In genomic region chr11:105202844-105203548, GRCh38 we compare ENCODE assay signal across 13 cellular contexts.
DNase-seq lines count a peak whose midpoint lies in the region; ATAC-seq and FAIRE-seq lines count a peak whose summit lies in the region.
"Had no signal": no experiment of that assay in that cellular context is flagged by ENCODE, and none has a peak within 500 bp of the region (broad histone marks: within the 10 kb centered on the region; RNA-seq: fewer than 3 reads in every experiment).

No MANE protein-coding gene starts in this region.

- H3K9me3 Mint-ChIP-seq in T-cell: no peaks in the 10 kb centered on the region

- H3K4me3 Mint-ChIP-seq in T-cell: peak overlapping the region in 1 of 3 donors; percentile 6

- no peaks in the 10 kb centered on the region for H3K36me3 ChIP-seq in effector memory CD4-positive, alpha-beta T cell (ENCODE audit: control insufficient read depth, insufficient read depth, low read length)
- H3K36me3 ChIP-seq in small intestine (ENCODE audit: control insufficient read depth in 2 of 2, insufficient read depth in 2 of 2, low read length in 2 of 2): no peaks in the 10 kb centered on the region
- H3K36me3 ChIP-seq: neutrophil had no signal

- no peak for DNase-seq in activated CD4-positive, CD25-positive, alpha-beta regulatory T cell treated with anti-CD3 and anti-CD28 coated beads, Interleukin-2, amount 50 U/mL, for 72 hours
- DNase-seq in T-cell (no peak), small intestine (peak; percentile 82), NOMO-1 treated with DMSO at 0.1 percent for 48 hours (lab: John Stamatoyannopoulos, UW; ENCODE audit: unreplicated experiment) (no peak)
- no peak for DNase-seq in effector memory CD4-positive, alpha-beta T cell
- DNase-seq in stimulated activated naive CD4-positive, alpha-beta T cell treated with Interleukin-2 at 50 U/mL for 16 hours (lab: John Stamatoyannopoulos, UW): no peak
- DNase-seq: 8988T, COR-L47, head of caudate nucleus had no signal

- peak overlapping the region; percentile 44 for H3K27ac ChIP-seq in effector memory CD4-positive, alpha-beta T cell (ENCODE audit: insufficient read depth, low read length, poor library complexity, severe bottlenecking)
- no peak overlapping the region for H3K27ac ChIP-seq in small intestine (ENCODE audit: low read depth in 1 of 2, low read length in 1 of 2)
- H3K27ac ChIP-seq: KMS-11, neutrophil had no signal

- H3K4me1 ChIP-seq in effector memory CD4-positive, alpha-beta T cell (ENCODE audit: control insufficient read depth, insufficient read depth, low read length, poor library complexity, severe bottlenecking): peaks cover 6% of the 10 kb centered on the region
- H3K4me1 ChIP-seq in small intestine (ENCODE audit: control insufficient read depth in 2 of 2, insufficient read depth in 1 of 2, low read depth in 1 of 2, low read length in 1 of 2): no peaks in the 10 kb centered on the region

- no peaks in the 10 kb centered on the region for H3K27me3 ChIP-seq in effector memory CD4-positive, alpha-beta T cell (replicated peaks; ENCODE audit: control insufficient read depth, insufficient read depth, low read length, poor library complexity, severe bottlenecking)
- no peaks in the 10 kb centered on the region for H3K27me3 ChIP-seq in small intestine (ENCODE audit: control insufficient read depth in 2 of 2, insufficient read depth in 2 of 2, low read length in 2 of 2)
- H3K27me3 ChIP-seq: neutrophil had no signal

- peak; percentile 82 for FAIRE-seq in small intestine (lab: Jason Lieb, UNC)

- no peak overlapping the region for H3K4me3 ChIP-seq in effector memory CD4-positive, alpha-beta T cell (ENCODE audit: insufficient read depth, low read depth, low read length, poor library complexity, severe bottlenecking)
- no peak overlapping the region for H3K4me3 ChIP-seq in small intestine (ENCODE audit: low read depth in 1 of 2, low read length in 2 of 2)

- no peaks in the 10 kb centered on the region for H3K9me3 ChIP-seq in effector memory CD4-positive, alpha-beta T cell (ENCODE audit: control insufficient read depth, low read length)
- no peaks in the 10 kb centered on the region for H3K9me3 ChIP-seq in small intestine (ENCODE audit: control insufficient read depth, low read depth)
- H3K9me3 ChIP-seq: neutrophil had no signal

- H3K4me1 Mint-ChIP-seq in T-cell: peaks cover 16 to 19% (median 17%) of the 10 kb centered on the region in 3 donors

- H3K27ac Mint-ChIP-seq in T-cell: peak overlapping the region; percentile 44 to 62

- CTCF ChIA-PET in T-cell (lab: Charles Lee): interaction anchor here in 1 of 2 donors (1.1 kb wide), 1 partner anchor 12 kb away, joined by 3 read pairs; no protein-coding TSS in a partner anchor

- no peaks in the 10 kb centered on the region for H3K36me3 Mint-ChIP-seq in T-cell

- ATAC-seq in activated CD4-positive, CD25-positive, alpha-beta regulatory T cell treated with anti-CD3 and anti-CD28 coated beads, Interleukin-2, amount 50 U/mL, for 24 hours: peak; percentile 87 to 89
- peak; percentile 58 to 80 (median 68) for ATAC-seq in T-cell (replicated peaks in 1 of 4)
- ATAC-seq in GM18870 (IDR thresholded peaks at IDR 0.05; ENCODE audit: unreplicated experiment): no peak

- WGBS in small intestine, 3 donors: 6 to 31% (median 13%) methylated on average over 3 of the region's 3 CpGs

- POLR2A ChIA-PET in T-cell (lab: Charles Lee): no interaction called here

- H3K27me3 Mint-ChIP-seq in T-cell: no peaks in the 10 kb centered on the region
